In the genomic region with DNA sequence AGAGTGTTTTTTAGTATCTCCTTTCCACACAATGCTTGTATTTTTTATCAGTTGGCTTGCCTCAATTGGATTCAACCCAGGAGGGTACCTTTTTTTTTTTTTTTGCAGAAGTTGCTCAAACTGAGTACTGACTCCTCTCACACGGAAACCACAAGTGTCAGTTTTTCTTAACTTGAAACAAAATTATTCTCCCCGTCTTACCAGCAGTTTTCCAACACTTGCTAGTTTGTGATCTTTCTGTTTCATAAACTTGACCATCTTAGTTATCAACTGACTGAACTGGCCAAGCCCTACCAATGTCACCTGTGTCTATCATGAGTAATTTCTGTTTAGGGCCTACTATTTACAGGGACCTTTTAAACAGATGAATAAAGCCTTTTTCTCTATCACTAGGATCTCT, we compare ENCODE assay signal across 10 cellular contexts.
DNase-seq lines count a peak whose midpoint lies in the region; ATAC-seq and TF ChIP-seq lines count a peak whose summit lies in the region.
"Had no signal": no experiment of that assay in that cellular context is flagged by ENCODE, and none has a peak within 500 bp of the region (broad histone marks: within the 10 kb centered on the region; RNA-seq: fewer than 3 reads in every experiment).

No MANE protein-coding gene starts in this region.

- CTCF ChIA-PET in HEK293T (lab: Yijun Ruan, JAX): interaction anchor here (0.7 kb wide), 1 partner anchor 22 kb away, joined by 6 read pairs; no protein-coding TSS in a partner anchor

- DNase-seq in AML-193 (lab: John Stamatoyannopoulos, UW) (peak; percentile 68 to 75), NOMO-1 treated with dmso at 0.1 percent for 144 hours (lab: John Stamatoyannopoulos, UW; ENCODE audit: unreplicated experiment) (peak; percentile 32), DMS79 treated with DMSO at 0.1 percent for 48 hours (lab: John Stamatoyannopoulos, UW) (no peak), HEK293T (ENCODE audit: extremely low spot score) (no peak), iPS-NIHi11 (ENCODE audit: low spot score) (no peak), SW 1271 (lab: John Stamatoyannopoulos, UW) (no peak)
- DNase-seq: endodermal cell had no signal

- POLR2A ChIA-PET in HEK293T (lab: Yijun Ruan, JAX): no interaction called here

- ATAC-seq in GM19035 (IDR thresholded peaks at IDR 0.05; ENCODE audit: unreplicated experiment) (peak; percentile 77), HG02943 (IDR thresholded peaks at IDR 0.05; ENCODE audit: low read depth, unreplicated experiment) (peak; percentile 70)
- ATAC-seq: HCT116 had no signal

TF ChIP-seq in HEK293T, 16 proteins besides CTCF, POLR2A, EP300 and RAD21:
- TF ChIP-seq ARNT (IDR thresholded peaks at IDR 0.05) (no peak), SUZ12 (IDR thresholded peaks at IDR 0.05) (no peak), BHLHE40 (IDR thresholded peaks at IDR 0.05; ENCODE audit: borderline replicate concordance) (no peak), PKNOX1 (IDR thresholded peaks at IDR 0.05) (no peak), L3MBTL2 (conservative IDR thresholded peaks at IDR 0.05) (no peak), ZNF384 (IDR thresholded peaks at IDR 0.05) (no peak), FOXK2 (IDR thresholded peaks at IDR 0.05) (no peak), TARDBP (IDR thresholded peaks at IDR 0.05) (no peak), ELF4 (IDR thresholded peaks at IDR 0.05) (no peak), LEF1 (IDR thresholded peaks at IDR 0.05; ENCODE audit: borderline replicate concordance) (no peak)

Comparison
In these comparisons a context has a peak if more than half of its experiments do, and no peak if none do; other contexts are left out.
1. DNase-seq: peak in AML-193 (2 of 2) and NOMO-1 treated with dmso at 0.1 percent for 144 hours (single experiment); none in DMS79 treated with DMSO at 0.1 percent for 48 hours (single experiment), HEK293T (single experiment), iPS-NIHi11 (single experiment) and SW 1271 (0 of 2).